Comparison of ENCODE assay signal across 31 cellular contexts in genomic region chr1:39819091-39819812, GRCh38. TPM values are rescaled to one million over a fixed set of nuclear protein-coding genes. Genes with fewer than 3 reads are reported as not detected.
DNase-seq lines count a peak whose midpoint lies in the region; ATAC-seq, FAIRE-seq and TF ChIP-seq lines count a peak whose summit lies in the region.
"Had no signal": no experiment of that assay in that cellular context is flagged by ENCODE, and none has a peak within 500 bp of the region (broad histone marks: within the 10 kb centered on the region; RNA-seq: fewer than 3 reads in every experiment).

No MANE protein-coding gene starts in this region.

- H3K4me3 Mint-ChIP-seq in MCF 10A (ENCODE audit: unreplicated experiment) = no peak overlapping the region
- H3K4me3 Mint-ChIP-seq: activated CD4-positive, alpha-beta T cell treated with anti-CD3 and anti-CD28 coated beads for 36 hours; activated T-cell treated with anti-CD3 and anti-CD28 coated beads, Interleukin-2, amount 50 U/mL, for 4 hours; CD8-positive, alpha-beta T cell; stimulated activated naive CD8-positive, alpha-beta T cell treated with anti-CD3 and anti-CD28 coated beads, Interleukin-15, amount 100 ng/mL, for 72 hours; T-helper 17 cell had no signal

- in situ Hi-C loops in mammary epithelial cell (cut with MboI; ENCODE audit: low sequenced_read_pairs in 2 of 2) = loop anchor here in 1 of 2 donors (25.0 kb wide), 1 partner anchor 93 kb away; the partner anchor contains the start of gene MYCL

- H3K36me3 ChIP-seq in mammary epithelial cell (ENCODE audit: insufficient read depth, low read length) (no peaks in the 10 kb centered on the region), lower lobe of right lung (no peaks in the 10 kb centered on the region), right lobe of liver (no peaks in the 10 kb centered on the region)
- H3K36me3 ChIP-seq: adrenal gland, prostate gland, upper lobe of left lung had no signal

- TF ChIP-seq CTCF in MCF 10A (IDR thresholded peaks at IDR 0.05; ENCODE audit: unreplicated experiment) = no peak
- no peak for TF ChIP-seq CTCF in mammary epithelial cell (conservative IDR thresholded peaks at IDR 0.05 in 1 of 2, IDR thresholded peaks at IDR 0.05 in 1 of 2; ENCODE audit: extremely low read depth in 1 of 2, insufficient read depth in 1 of 2, low read depth in 1 of 2, low read length in 2 of 2)
- no peak for TF ChIP-seq CTCF in lower lobe of right lung (IDR thresholded peaks at IDR 0.05)
- TF ChIP-seq CTCF in right lobe of liver (IDR thresholded peaks at IDR 0.05) = no peak

- BruUV-seq in MCF 10A (replicated peaks; lab: Mats Ljungman, UMichigan) = no TSS peak
- no TSS peak for BruUV-seq in mammary epithelial cell (replicated peaks; lab: Mats Ljungman, UMichigan)

- H3K27me3 ChIP-seq in mammary epithelial cell (ENCODE audit: insufficient read depth, low read length) = no peaks in the 10 kb centered on the region
- peaks cover 7% of the 10 kb centered on the region for H3K27me3 ChIP-seq in lower lobe of right lung (ENCODE audit: low read depth)
- no peaks in the 10 kb centered on the region for H3K27me3 ChIP-seq in right lobe of liver
- H3K27me3 ChIP-seq: adrenal gland, upper lobe of left lung had no signal

- peak; percentile 63 for DNase-seq in MCF 10A (ENCODE audit: unreplicated experiment)
- DNase-seq in mammary epithelial cell = no peak
- DNase-seq in NCI-H748 (lab: John Stamatoyannopoulos, UW; ENCODE audit: unreplicated experiment) = peak; percentile 100
- DNase-seq in lower lobe of right lung = peak; percentile 44
- DNase-seq in urothelium cell line (ENCODE audit: low spot score) = no peak
- no peak for DNase-seq in NCI-H1436 (lab: John Stamatoyannopoulos, UW)
- no peak for DNase-seq in right lobe of liver
- DNase-seq: activated CD4-positive, alpha-beta T cell treated with anti-CD3 and anti-CD28 coated beads for 36 hours; activated naive CD4-positive, alpha-beta T cell; activated T-cell treated with anti-CD3 and anti-CD28 coated beads, Interleukin-2, amount 50 U/mL, for 4 hours; adrenal gland; CD8-positive, alpha-beta T cell; cortex of kidney; DMS79; GF-D8; GOT3; kidney; NCI-H146; NCI-H446; stimulated activated naive CD8-positive, alpha-beta T cell treated with anti-CD3 and anti-CD28 coated beads, Interleukin-15, amount 100 ng/mL, for 72 hours; T-helper 17 cell had no signal

- peaks cover 9% of the 10 kb centered on the region for H3K4me1 Mint-ChIP-seq in MCF 10A (ENCODE audit: insufficient read depth, unreplicated experiment)

- intact Hi-C loops in MCF 10A (cut with micrococcal nuclease) = loop anchor here (5.0 kb wide), 1 partner anchor 98 kb away; no protein-coding TSS in a partner anchor
- intact Hi-C loops in mammary epithelial cell (cut with micrococcal nuclease) = no loop called here
- intact Hi-C loops in lower lobe of right lung (cut with DNase I) = loop anchor here (10.0 kb wide), 1 partner anchor 86 kb away; the partner anchor contains the start of gene MYCL
- intact Hi-C loops in right lobe of liver (cut with DNase I) = loop anchor here (5.0 to 10.0 kb wide), 4 partner anchors 83 to 216 kb away; partner anchors contain the start of gene MYCL (in 1 of the 2)

- no peaks in the 10 kb centered on the region for H3K27me3 Mint-ChIP-seq in MCF 10A (ENCODE audit: insufficient read depth, unreplicated experiment)

- H3K4me1 ChIP-seq in mammary epithelial cell (ENCODE audit: insufficient read depth, low read length) (no peaks in the 10 kb centered on the region), lower lobe of right lung (no peaks in the 10 kb centered on the region), right lobe of liver (no peaks in the 10 kb centered on the region)
- H3K4me1 ChIP-seq: adrenal gland, prostate gland had no signal

- CTCF ChIA-PET in MCF 10A (lab: Yijun Ruan, JAX) = interaction anchor here (0.5 to 3.7 kb wide), 10 partner anchors 18 to 683 kb away, joined by 3 to 48 read pairs (median 4); partner anchors contain the start of gene MYCL
- CTCF ChIA-PET in mammary epithelial cell (lab: Charles Lee; ENCODE audit: low non-redundant PET) = no interaction called here

- POLR2A ChIA-PET in MCF 10A (lab: Yijun Ruan, JAX) = interaction anchor here (0.7 to 0.9 kb wide), 2 partner anchors 14 to 17 kb away, joined by 3 read pairs; no protein-coding TSS in a partner anchor

- FAIRE-seq in urothelium cell line (lab: Jason Lieb, UNC) = peak; percentile 55
- FAIRE-seq: GM18507, HTR-8/SVneo, kidney had no signal

- H3K4me2 ChIP-seq in mammary epithelial cell (ENCODE audit: insufficient read depth, low read depth, low read length) = no peak overlapping the region
- H3K4me2 ChIP-seq: KMS-11 had no signal

- H3K9me3 Mint-ChIP-seq in MCF 10A (ENCODE audit: unreplicated experiment) = peaks cover 3% of the 10 kb centered on the region
- H3K9me3 Mint-ChIP-seq: activated T-cell treated with anti-CD3 and anti-CD28 coated beads, Interleukin-2, amount 50 U/mL, for 4 hours; CD8-positive, alpha-beta T cell; stimulated activated naive CD8-positive, alpha-beta T cell treated with anti-CD3 and anti-CD28 coated beads, Interleukin-15, amount 100 ng/mL, for 72 hours had no signal

- H3K27ac Mint-ChIP-seq in MCF 10A (ENCODE audit: low read depth, unreplicated experiment) = no peak overlapping the region
- H3K27ac Mint-ChIP-seq: activated CD4-positive, alpha-beta T cell treated with anti-CD3 and anti-CD28 coated beads for 36 hours; CD8-positive, alpha-beta T cell; stimulated activated naive CD8-positive, alpha-beta T cell treated with anti-CD3 and anti-CD28 coated beads, Interleukin-15, amount 100 ng/mL, for 72 hours; T-helper 17 cell had no signal

- no peaks in the 10 kb centered on the region for H3K79me2 ChIP-seq in mammary epithelial cell (ENCODE audit: insufficient read depth, low read length)

- H3K4me3 ChIP-seq in mammary epithelial cell (replicated peaks in 1 of 3; ENCODE audit: insufficient read depth in 1 of 3, low read depth in 2 of 3, low read length in 3 of 3) = no peak overlapping the region
- no peak overlapping the region for H3K4me3 ChIP-seq in lower lobe of right lung
- H3K4me3 ChIP-seq in right lobe of liver = no peak overlapping the region
- H3K4me3 ChIP-seq: adrenal gland, lung, prostate gland, SK-N-MC, upper lobe of left lung had no signal

- no peak overlapping the region for H3K27ac ChIP-seq in mammary epithelial cell (ENCODE audit: insufficient read depth, low read depth, low read length)
- no peak overlapping the region for H3K27ac ChIP-seq in lower lobe of right lung
- H3K27ac ChIP-seq in right lobe of liver = no peak overlapping the region
- H3K27ac ChIP-seq: adrenal gland, KMS-11, prostate gland, SK-N-MC, upper lobe of left lung had no signal

- no peak for TF ChIP-seq POLR2A in right lobe of liver (IDR thresholded peaks at IDR 0.05)

- H4K20me1 ChIP-seq in mammary epithelial cell (ENCODE audit: insufficient read depth, low read length) = no peaks in the 10 kb centered on the region

- no peak overlapping the region for H2AFZ ChIP-seq in mammary epithelial cell (ENCODE audit: low read depth, low read length)

- H3K9me3 ChIP-seq in mammary epithelial cell (replicated peaks; ENCODE audit: insufficient read depth, low read length) = no peaks in the 10 kb centered on the region
- no peaks in the 10 kb centered on the region for H3K9me3 ChIP-seq in lower lobe of right lung
- H3K9me3 ChIP-seq in right lobe of liver = no peaks in the 10 kb centered on the region
- H3K9me3 ChIP-seq: adrenal gland, prostate gland, upper lobe of left lung had no signal

- ATAC-seq in lower lobe of right lung (no peak), right lobe of liver (no peak), GM21717 (IDR thresholded peaks at IDR 0.05; ENCODE audit: unreplicated experiment) (no peak)
- ATAC-seq: activated CD4-positive, alpha-beta T cell treated with anti-CD3 and anti-CD28 coated beads for 36 hours; activated T-cell treated with anti-CD3 and anti-CD28 coated beads, Interleukin-2, amount 50 U/mL, for 4 hours; CD8-positive, alpha-beta T cell; stimulated activated naive CD8-positive, alpha-beta T cell treated with anti-CD3 and anti-CD28 coated beads, Interleukin-15, amount 100 ng/mL, for 72 hours; T-helper 17 cell had no signal

- 59% methylated on average over 22 of the region's 22 CpGs for WGBS in mammary epithelial cell (ENCODE audit: low coverage, missing lambda C conversion rate)
- WGBS in right lobe of liver (ENCODE audit: insufficient coverage, low coverage, low lambda C conversion rate, missing lambda C conversion rate) = 65% methylated on average over 4 of the region's 22 CpGs

- H3K9ac ChIP-seq in mammary epithelial cell (ENCODE audit: insufficient read depth, low read length) = no peak overlapping the region
- H3K9ac ChIP-seq: KMS-11 had no signal

- dilution Hi-C loops in mammary epithelial cell (cut with HindIII; ENCODE audit: low sequenced_read_pairs) = no loop called here

- H3K36me3 Mint-ChIP-seq in MCF 10A (ENCODE audit: insufficient read depth, unreplicated experiment) = no peaks in the 10 kb centered on the region
- H3K36me3 Mint-ChIP-seq: CD8-positive, alpha-beta T cell had no signal

RNA-seq across cellular contexts. Expression of gene BMP8B, which starts 30.6 kb away (rescaled TPM):
- total RNA-seq in MCF 10A (2022) (0.21 and 0.52 TPM in 2 replicates), mammary epithelial cell (not detected), lower lobe of right lung (1.7 TPM), right lobe of liver (1 to 10 TPM in 2 of 6 experiments, under 1 TPM in 4; 0.04 to 2.2 (median 0.79) TPM)
- polyA plus RNA-seq in mammary epithelial cell = 0.06 TPM
- polyA minus RNA-seq in mammary epithelial cell = not detected
- total RNA-seq: glomerular endothelial cell had no signal

RNA-seq across cellular contexts. Expression of gene OXCT2, which starts 48.1 kb away (rescaled TPM):
- total RNA-seq in MCF 10A (2022) (not detected in 2 replicates), mammary epithelial cell (1 to 10 TPM in 1 of 2 donors, under 1 TPM in 1; 0.28 to 1.7 TPM), lower lobe of right lung (0.47 TPM), right lobe of liver (1 to 10 TPM in 2 of 6 experiments, under 1 TPM in 3, not detected in 1; 0.12 to 2.4 (median 0.35) TPM)
- 0.27 TPM for polyA plus RNA-seq in mammary epithelial cell
- not detected for polyA minus RNA-seq in mammary epithelial cell
- total RNA-seq: A172 had no signal

Comparison
In these comparisons a context has a peak if more than half of its experiments do, and no peak if none do; other contexts are left out.
1. DNase-seq: peak in MCF 10A (single experiment), NCI-H748 (single experiment) and lower lobe of right lung (single experiment); none in mammary epithelial cell (single experiment), urothelium cell line (single experiment), NCI-H1436 (single experiment) and right lobe of liver (0 of 3).